ENCODE assay signal across 9 cellular contexts in the genomic region with DNA sequence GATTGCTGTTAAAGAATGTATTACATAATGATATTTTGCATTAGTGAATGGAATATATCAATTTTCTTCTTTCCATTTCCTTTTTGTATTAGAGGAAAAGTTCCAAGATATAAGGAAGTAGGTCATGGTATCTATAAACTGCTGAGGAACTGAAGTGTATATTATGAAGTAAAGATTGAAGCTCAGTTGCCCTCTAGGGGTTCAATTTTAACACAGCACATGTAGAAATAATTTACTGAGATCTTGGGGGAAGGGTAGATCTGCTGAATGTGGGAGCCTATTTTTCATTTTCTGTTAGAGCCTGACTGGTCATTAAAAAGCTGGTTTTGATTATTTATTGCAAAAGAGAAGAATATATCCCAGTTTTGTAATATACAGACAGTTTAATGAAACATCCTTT. TPM values are rescaled to one million over a fixed set of nuclear protein-coding genes. Genes with fewer than 3 reads are reported as not detected.
A peak's percentile ranks its signal among the peaks of the same experiment; 100 is the strongest.
DNase-seq lines count a peak whose midpoint lies in the region; ATAC-seq, FAIRE-seq and TF ChIP-seq lines count a peak whose summit lies in the region.
"Had no signal": no experiment of that assay in that cellular context is flagged by ENCODE, and none has a peak within 500 bp of the region (broad histone marks: within the 10 kb centered on the region; RNA-seq: fewer than 3 reads in every experiment).

No MANE protein-coding gene starts in this region.

- no peaks in the 10 kb centered on the region for H3K27me3 Mint-ChIP-seq in activated CD8-positive, alpha-beta T cell treated with anti-CD3 and anti-CD28 coated beads for 36 hours
- H3K27me3 Mint-ChIP-seq in stimulated activated naive CD8-positive, alpha-beta T cell treated with anti-CD3 and anti-CD28 coated beads, Interleukin-15, amount 100 ng/mL, for 72 hours: no peaks in the 10 kb centered on the region

- TF ChIP-seq POLR2A in ovary (IDR thresholded peaks at IDR 0.05): no peak

- H3K4me1 ChIP-seq in HEK293 (ENCODE audit: control insufficient read depth, insufficient read depth, low read length) (peaks cover 2% of the 10 kb centered on the region; the same call in 1 of the 2 replicates), ovary (ENCODE audit: insufficient read depth) (no peaks in the 10 kb centered on the region)

- DNase-seq in GM12864 (ENCODE audit: low read depth): no peak
- peak; percentile 36 for DNase-seq in M059J (ENCODE audit: low read depth)
- no peak for DNase-seq in activated CD8-positive, alpha-beta T cell treated with anti-CD3 and anti-CD28 coated beads for 36 hours
- no peak for DNase-seq in left ventricle myocardium superior
- DNase-seq in stimulated activated naive CD8-positive, alpha-beta T cell treated with anti-CD3 and anti-CD28 coated beads, Interleukin-15, amount 100 ng/mL, for 72 hours: no peak
- DNase-seq in ovary: no peak

- peaks cover 6% of the 10 kb centered on the region for H3K9me3 Mint-ChIP-seq in activated CD8-positive, alpha-beta T cell treated with anti-CD3 and anti-CD28 coated beads for 36 hours
- H3K9me3 Mint-ChIP-seq in stimulated activated naive CD8-positive, alpha-beta T cell treated with anti-CD3 and anti-CD28 coated beads, Interleukin-15, amount 100 ng/mL, for 72 hours: no peaks in the 10 kb centered on the region

- TF ChIP-seq CTCF in GM12864 (IDR thresholded peaks at IDR 0.05; ENCODE audit: low read depth, low read length, missing control alignments) (peak; percentile 37), HEK293 (tag by site-specific recombination; IDR thresholded peaks at IDR 0.05) (no peak), ovary (IDR thresholded peaks at IDR 0.05) (no peak)
- peak; percentile 60 for TF ChIP-seq CTCF in activated CD8-positive, alpha-beta T cell treated with anti-CD3 and anti-CD28 coated beads for 36 hours (IDR thresholded peaks at IDR 0.05)

- peaks cover 29% of the 10 kb centered on the region for H3K4me1 Mint-ChIP-seq in activated CD8-positive, alpha-beta T cell treated with anti-CD3 and anti-CD28 coated beads for 36 hours (ENCODE audit: low read depth)
- H3K4me1 Mint-ChIP-seq in stimulated activated naive CD8-positive, alpha-beta T cell treated with anti-CD3 and anti-CD28 coated beads, Interleukin-15, amount 100 ng/mL, for 72 hours: peaks cover 10% of the 10 kb centered on the region

- H3K27ac ChIP-seq in HEK293 (ENCODE audit: extremely low read depth, low read depth, low read length) (no peak overlapping the region), ovary (no peak overlapping the region)

- H3K4me3 ChIP-seq in GM12864 (ENCODE audit: low read depth, low read length) (no peak overlapping the region), HEK293 (ENCODE audit: low read depth, low read length) (no peak overlapping the region), ovary (no peak overlapping the region)
- H3K4me3 ChIP-seq: HAP-1 had no signal

- no peaks in the 10 kb centered on the region for H3K27me3 ChIP-seq in ovary

- POLR2A ChIA-PET in HEK293 (lab: Yijun Ruan, JAX): no interaction called here
- POLR2A ChIA-PET in activated CD8-positive, alpha-beta T cell treated with anti-CD3 and anti-CD28 coated beads for 36 hours (lab: Charles Lee): no interaction called here

- no peaks in the 10 kb centered on the region for H3K9me3 ChIP-seq in HEK293 (ENCODE audit: control insufficient read depth, insufficient read depth, low read depth, low read length)
- no peaks in the 10 kb centered on the region for H3K9me3 ChIP-seq in ovary
- H3K9me3 ChIP-seq: HAP-1 had no signal

- intact Hi-C loops in activated CD8-positive, alpha-beta T cell treated with anti-CD3 and anti-CD28 coated beads for 36 hours (cut with micrococcal nuclease): loop anchor here (2.0 kb wide), 1 partner anchor 574 kb away; no protein-coding TSS in a partner anchor
- intact Hi-C loops in left ventricle myocardium superior (cut with micrococcal nuclease): no loop called here
- intact Hi-C loops in ovary (cut with DNase I): no loop called here

- H3K36me3 ChIP-seq in HEK293 (ENCODE audit: control insufficient read depth in 2 of 2, insufficient read depth in 1 of 2, low read length in 2 of 2) (peaks cover 0 to 5% of the 10 kb centered on the region in 2 experiments; a peak in 1 of 3 replicates), ovary (no peaks in the 10 kb centered on the region)
- H3K36me3 ChIP-seq: HAP-1 had no signal

- H3K36me3 Mint-ChIP-seq in activated CD8-positive, alpha-beta T cell treated with anti-CD3 and anti-CD28 coated beads for 36 hours (ENCODE audit: low read depth): peaks cover 15% of the 10 kb centered on the region

- no peak overlapping the region for H3K4me3 Mint-ChIP-seq in activated CD8-positive, alpha-beta T cell treated with anti-CD3 and anti-CD28 coated beads for 36 hours
- no peak overlapping the region for H3K4me3 Mint-ChIP-seq in stimulated activated naive CD8-positive, alpha-beta T cell treated with anti-CD3 and anti-CD28 coated beads, Interleukin-15, amount 100 ng/mL, for 72 hours

- TF ChIP-seq EP300 in ovary (IDR thresholded peaks at IDR 0.05): no peak

- CTCF ChIA-PET in HEK293 (lab: Yijun Ruan, JAX): interaction anchor here (0.6 to 1.8 kb wide), 5 partner anchors 42 to 589 kb away, joined by 3 to 4 read pairs (median 3); a partner anchor contains a TSS
- CTCF ChIA-PET in activated CD8-positive, alpha-beta T cell treated with anti-CD3 and anti-CD28 coated beads for 36 hours (lab: Charles Lee): interaction anchor here (0.6 to 2.6 kb wide), 10 partner anchors 10 to 575 kb away, joined by 3 to 8 read pairs (median 6); no protein-coding TSS in a partner anchor

- peak; percentile 75 for ATAC-seq in activated CD8-positive, alpha-beta T cell treated with anti-CD3 and anti-CD28 coated beads for 36 hours
- peak; percentile 67 for ATAC-seq in left ventricle myocardium superior
- peak; percentile 67 for ATAC-seq in stimulated activated naive CD8-positive, alpha-beta T cell treated with anti-CD3 and anti-CD28 coated beads, Interleukin-15, amount 100 ng/mL, for 72 hours

- FAIRE-seq in A204.1 (lab: Jason Lieb, UNC): peak; percentile 98

- no peak overlapping the region for H3K27ac Mint-ChIP-seq in activated CD8-positive, alpha-beta T cell treated with anti-CD3 and anti-CD28 coated beads for 36 hours
- H3K27ac Mint-ChIP-seq in stimulated activated naive CD8-positive, alpha-beta T cell treated with anti-CD3 and anti-CD28 coated beads, Interleukin-15, amount 100 ng/mL, for 72 hours: no peak overlapping the region

TF ChIP-seq in HEK293, 187 proteins besides CTCF, POLR2A, EP300 and RAD21:
- TF ChIP-seq ZNF654 (tag by site-specific recombination; IDR thresholded peaks at IDR 0.05; ENCODE audit: low read depth): peak; percentile 37
- no peak for TF ChIP-seq ZNF239 (tag by site-specific recombination; IDR thresholded peaks at IDR 0.05)

RNA-seq across cellular contexts. Expression of a gene that starts 45.2 kb away (rescaled TPM):
- total RNA-seq in M059J (2014; rRNA removed; shearing (Covaris generic)): 9.1 and 13.6 TPM in 2 replicates
- total RNA-seq in activated CD8-positive, alpha-beta T cell treated with anti-CD3 and anti-CD28 coated beads for 36 hours: 10 to 100 TPM; 22.4 to 29.0 TPM
- 35.9 TPM for total RNA-seq in left ventricle myocardium superior
- total RNA-seq in ovary: 10 to 100 TPM; 10.3 to 20.3 (median 12.2) TPM
- polyA plus RNA-seq in ovary: 10 to 100 TPM; 20.5 to 22.2 TPM

Comparison
In these comparisons a context has a peak if more than half of its experiments do, and no peak if none do; other contexts are left out.
1. CTCF ChIP-seq: peak in GM12864 (single experiment) and activated CD8-positive, alpha-beta T cell treated with anti-CD3 and anti-CD28 coated beads for 36 hours (single experiment); none in HEK293 (single experiment) and ovary (0 of 3).
2. Peak in every context shown above with its lines, with median percentiles within 50 percentile points of each other: ATAC-seq.